8 cellular contexts compared by ENCODE assay signal in genomic region chr6:26520840-26521484, GRCh38. TPM values are rescaled to one million over a fixed set of nuclear protein-coding genes. Genes with fewer than 3 reads are reported as not detected.
A peak's percentile ranks its signal among the peaks of the same experiment; 100 is the strongest.
DNase-seq lines count a peak whose midpoint lies in the region; ATAC-seq and TF ChIP-seq lines count a peak whose summit lies in the region.

No MANE protein-coding gene starts in this region.

- no peak for TF ChIP-seq CTCF in AG04450 (IDR thresholded peaks at IDR 0.05; ENCODE audit: low read depth, low read length)

- H3K9me3 ChIP-seq in AG04450 (ENCODE audit: control insufficient read depth, insufficient read depth, low read length), result no peaks in the 10 kb centered on the region; the same call in 1 of the 2 replicates

- CTCF ChIA-PET in AG04450 (lab: Charles Lee), result interaction anchor here (1.5 to 2.7 kb wide), 2 partner anchors 12 to 179 kb away, joined by 7 to 8 read pairs; no protein-coding TSS in a partner anchor

- H3K4me3 ChIP-seq in AG04450 (ENCODE audit: low read depth, low read length), result peak overlapping the region; percentile 59

- H3K27me3 ChIP-seq in AG04450 (ENCODE audit: control insufficient read depth, insufficient read depth, low read length), result no peaks in the 10 kb centered on the region

- ATAC-seq in GM18873 (IDR thresholded peaks at IDR 0.05; ENCODE audit: low FRiP score, unreplicated experiment), result peak; percentile 41
- ATAC-seq in HG03135 (IDR thresholded peaks at IDR 0.05; ENCODE audit: unreplicated experiment), result peak; percentile 51

- DNase-seq in AG04450 (ENCODE audit: low read depth, low spot score), result peak; percentile 66
- DNase-seq in NCI-H226, result peak; percentile 70
- DNase-seq in activated CD4-positive, CD25-positive, alpha-beta regulatory T cell treated with anti-CD3 and anti-CD28 coated beads, Interleukin-2, amount 50 U/mL, for 72 hours, result peak; percentile 82
- DNase-seq in cerebellar cortex (ENCODE audit: low spot score), result peak; percentile 93
- peak; percentile 79 for DNase-seq in kidney glomerular epithelial cell (lab: John Stamatoyannopoulos, UW)
- peak; percentile 72 to 77 for DNase-seq in stimulated activated CD4-positive, alpha-beta T cell treated with anti-CD3 and anti-CD28 coated beads, Interleukin-1b, Interleukin-23, amount 100 ng/mL, for 1 hour (ENCODE audit: low read depth in 2 of 2)

- POLR2A ChIA-PET in AG04450 (lab: Yijun Ruan, JAX), result interaction anchor here (0.8 to 1.5 kb wide), 2 partner anchors 12 to 16 kb away, joined by 4 to 6 read pairs; no protein-coding TSS in a partner anchor

- peak overlapping the region; percentile 69 for H3K27ac ChIP-seq in AG04450 (ENCODE audit: low read depth, low read length)

RNA-seq across cellular contexts. Expression of gene HMGN4, which starts 17.2 kb away (rescaled TPM):
- polyA plus RNA-seq in AG04450 (2011; rRNA removed), result 59.0 and 72.3 TPM in 2 replicates
- 18.6 and 27.4 TPM in 2 replicates for polyA minus RNA-seq in AG04450 (2011; rRNA and poly(A)+ RNA removed)

RNA-seq across cellular contexts. Expression of gene BTN1A1, which starts 20.9 kb away (rescaled TPM):
- 0.04 TPM in 1 of 2 replicates, not detected in the other for polyA plus RNA-seq in AG04450 (2011; rRNA removed)
- not detected in 2 replicates for polyA minus RNA-seq in AG04450 (2011; rRNA and poly(A)+ RNA removed)

Comparison
In these comparisons a context has a peak if more than half of its experiments do, and no peak if none do; other contexts are left out.
1. Peak in every context shown above with its lines: DNase-seq, ATAC-seq, H3K4me3 ChIP-seq and H3K27ac ChIP-seq.